Comparison of ENCODE assay signal across 21 cellular contexts in genomic region chr7:135799881-135800280, GRCh38. TPM values are rescaled to one million over a fixed set of nuclear protein-coding genes. Genes with fewer than 3 reads are reported as not detected.
DNase-seq lines count a peak whose midpoint lies in the region; ATAC-seq, FAIRE-seq and TF ChIP-seq lines count a peak whose summit lies in the region.
"Had no signal": no experiment of that assay in that cellular context is flagged by ENCODE, and none has a peak within 500 bp of the region (broad histone marks: within the 10 kb centered on the region; RNA-seq: fewer than 3 reads in every experiment).

No MANE protein-coding gene starts in this region.

- POLR2A ChIA-PET in K562 (lab: Yijun Ruan, JAX): no interaction called here

- CTCF ChIA-PET in K562 (lab: Yijun Ruan, JAX; ENCODE audit: low intra/inter-chr PET ratio): interaction anchor here (4.0 kb wide), 1 partner anchor 209 kb away, joined by 68 read pairs; no protein-coding TSS in a partner anchor

- H2AFZ ChIP-seq in K562 (ENCODE audit: low read depth, low read length) (no peak overlapping the region), smooth muscle cell (ENCODE audit: low read depth) (peak overlapping the region; percentile 97)

- H3K27me3 ChIP-seq in K562 (ENCODE audit: control insufficient read depth in 2 of 2, insufficient read depth in 2 of 2, low read length in 2 of 2) (peaks cover 13 to 27% of the 10 kb centered on the region in 2 experiments; a peak in 4 of 5 replicates), smooth muscle cell (ENCODE audit: low read depth) (no peaks in the 10 kb centered on the region), breast epithelium (no peaks in the 10 kb centered on the region)
- H3K27me3 ChIP-seq: BE2C, SJSA1 had no signal

- H3K4me3 Mint-ChIP-seq in HFFc6: no peak overlapping the region
- H3K4me3 Mint-ChIP-seq: CD4-positive, alpha-beta memory T cell had no signal

- H3K36me3 ChIP-seq in K562 (ENCODE audit: control insufficient read depth, insufficient read depth, low read length) (no peaks in the 10 kb centered on the region), smooth muscle cell (ENCODE audit: low read depth) (no peaks in the 10 kb centered on the region), breast epithelium (no peaks in the 10 kb centered on the region)
- H3K36me3 ChIP-seq: BE2C, SJSA1 had no signal

- H3K27ac ChIP-seq in K562 (ENCODE audit: extremely low read depth, low read depth, low read length) (no peak overlapping the region), smooth muscle cell (ENCODE audit: low read depth) (no peak overlapping the region), breast epithelium (no peak overlapping the region)
- H3K27ac ChIP-seq: SJSA1 had no signal

- H3K4me2 ChIP-seq in K562 (ENCODE audit: insufficient read depth, low read length) (no peak overlapping the region), smooth muscle cell (no peak overlapping the region)

- in situ Hi-C loops in K562 (cut with MboI): loop anchor here (5.0 to 25.0 kb wide), 5 partner anchors 207 to 1795 kb away; partner anchors contain the start of gene CHRM2

- ATAC-seq in K562 (no peak), GM18519 (IDR thresholded peaks at IDR 0.05; ENCODE audit: low FRiP score, unreplicated experiment) (no peak)
- ATAC-seq: HepG2 had no signal

- H3K4me3 ChIP-seq in K562 (no peak overlapping the region), smooth muscle cell (no peak overlapping the region), breast epithelium (no peak overlapping the region)
- H3K4me3 ChIP-seq: SJSA1 had no signal

- H3K9me3 Mint-ChIP-seq in HFFc6: no peaks in the 10 kb centered on the region
- H3K9me3 Mint-ChIP-seq: CD4-positive, alpha-beta memory T cell had no signal

- H3K9me1 ChIP-seq in K562 (ENCODE audit: control insufficient read depth, insufficient read depth, low read length): no peaks in the 10 kb centered on the region

- BruUV-seq in K562 (replicated peaks; lab: Mats Ljungman, UMichigan): no TSS peak

- H3K27ac Mint-ChIP-seq in HFFc6: no peak overlapping the region
- H3K27ac Mint-ChIP-seq: CD4-positive, alpha-beta memory T cell had no signal

- H4K20me1 ChIP-seq in K562 (replicated peaks; ENCODE audit: control insufficient read depth, insufficient read depth, low read length) (no peaks in the 10 kb centered on the region), smooth muscle cell (ENCODE audit: low read depth) (no peaks in the 10 kb centered on the region)

- no peak for TF ChIP-seq EP300 in K562 (IDR thresholded peaks at IDR 0.05; ENCODE audit: low read length)

- H3K4me1 ChIP-seq in K562 (replicated peaks in 1 of 2; ENCODE audit: control insufficient read depth in 2 of 2, insufficient read depth in 2 of 2, low read length in 2 of 2) (peaks cover 6 to 10% of the 10 kb centered on the region in 2 experiments; a peak in 3 of 5 replicates), smooth muscle cell (ENCODE audit: low read depth) (no peaks in the 10 kb centered on the region), breast epithelium (no peaks in the 10 kb centered on the region)

- TF ChIP-seq POLR2A in K562 (conservative IDR thresholded peaks at IDR 0.05) (no peak), breast epithelium (IDR thresholded peaks at IDR 0.05) (no peak)

- no peak for TF ChIP-seq RAD21 in K562 (CRISPR knock-in tag; conservative IDR thresholded peaks at IDR 0.05 in 1 of 2, IDR thresholded peaks at IDR 0.05 in 1 of 2)

- intact Hi-C loops in K562 (cut with micrococcal nuclease): loop anchor here (2.0 to 10.0 kb wide), 7 partner anchors 132 to 685 kb away; no protein-coding TSS in a partner anchor
- intact Hi-C loops in breast epithelium (cut with DNase I; ENCODE audit: low total_unique reads): loop anchor here (10.0 kb wide), 1 partner anchor 135 kb away; the partner anchor contains the start of gene STMP1

- H3K79me2 ChIP-seq in K562 (ENCODE audit: control insufficient read depth, insufficient read depth, low read length) (no peaks in the 10 kb centered on the region), smooth muscle cell (ENCODE audit: low read depth) (no peaks in the 10 kb centered on the region)

- H3K4me1 Mint-ChIP-seq in HFFc6 (ENCODE audit: low read depth): peaks cover 41% of the 10 kb centered on the region

- no peaks in the 10 kb centered on the region for H3K36me3 Mint-ChIP-seq in HFFc6 (ENCODE audit: low read depth)
- H3K36me3 Mint-ChIP-seq: CD4-positive, alpha-beta memory T cell had no signal

- TF ChIP-seq CTCF in HFFc6 (IDR thresholded peaks at IDR 0.05): peak; percentile 57
- no peak for TF ChIP-seq CTCF in K562 (IDR thresholded peaks at IDR 0.05 in 2 of 3, conservative IDR thresholded peaks at IDR 0.05 in 1 of 3; ENCODE audit: insufficient read depth in 2 of 3, low read depth in 1 of 3, low read length in 3 of 3)
- TF ChIP-seq CTCF in smooth muscle cell (IDR thresholded peaks at IDR 0.05; ENCODE audit: borderline replicate concordance, insufficient read depth, poor library complexity, severe bottlenecking): no peak
- no peak for TF ChIP-seq CTCF in breast epithelium (IDR thresholded peaks at IDR 0.05)

- peaks cover 2% of the 10 kb centered on the region for H3K27me3 Mint-ChIP-seq in HFFc6 (ENCODE audit: insufficient read depth)

- no peaks in the 10 kb centered on the region for H3K9me3 ChIP-seq in K562 (replicated peaks; ENCODE audit: control insufficient read depth, insufficient read depth, low read depth, low read length)
- no peaks in the 10 kb centered on the region for H3K9me3 ChIP-seq in smooth muscle cell (replicated peaks; ENCODE audit: low read depth)
- no peaks in the 10 kb centered on the region for H3K9me3 ChIP-seq in breast epithelium
- H3K9me3 ChIP-seq: BE2C, SJSA1 had no signal

- DNase-seq in ELR (ENCODE audit: low read depth) (peak; percentile 42), HFFc6 (no peak), K562 (ENCODE audit: extremely low read depth in 1 of 4, low spot score in 3 of 4) (no peak), smooth muscle cell (lab: John Stamatoyannopoulos, UW; ENCODE audit: unreplicated experiment) (no peak), breast epithelium (ENCODE audit: low spot score in 2 of 2) (no peak), inferior parietal cortex (ENCODE audit: extremely low spot score) (no peak)
- DNase-seq: BE2C; Calu3; CD4-positive, alpha-beta memory T cell; DMS79 treated with DMSO at 0.1 percent for 48 hours; GF-D8; Kasumi-1; MV-4-11; NCI-H1436; NCI-H2029 treated with DMSO at 0.1 percent for 48 hours; NCI-H510A; NCI-H82 had no signal

- H3K9ac ChIP-seq in K562 (ENCODE audit: insufficient read depth in 1 of 2, low read depth in 2 of 2, low read length in 2 of 2) (no peak overlapping the region), smooth muscle cell (ENCODE audit: low read depth) (no peak overlapping the region)

- WGBS in K562 (ENCODE audit: insufficient coverage, low coverage, missing lambda C conversion rate): 1% methylated on average over 3 of the region's 3 CpGs
- WGBS in smooth muscle cell (ENCODE audit: low lambda C conversion rate): 94% methylated on average over 3 of the region's 3 CpGs

- H3F3A ChIP-seq in smooth muscle cell (ENCODE audit: low read depth): no peaks in the 10 kb centered on the region

- no peak for FAIRE-seq in K562 (lab: Jason Lieb, UNC)
- FAIRE-seq: GM12892, HepG2 had no signal

TF ChIP-seq in K562, 482 proteins besides CTCF, POLR2A, EP300 and RAD21 (continues in another document):
- TF ChIP-seq RBM25 (IDR thresholded peaks at IDR 0.05; ENCODE audit: low read depth, low read length, severe bottlenecking) (peak; percentile 13), ZEB2 (IDR thresholded peaks at IDR 0.05) (no peak), CAMTA2 (CRISPR knock-in tag; conservative IDR thresholded peaks at IDR 0.05) (no peak)

RNA-seq across cellular contexts. Expression of gene FAM180A, which starts 51.3 kb away (rescaled TPM):
- 10 to 100 TPM in 5 of 6 experiments, 1 to 10 TPM in 1; 5.6 to 61.9 (median 53.3) TPM for total RNA-seq in HFFc6 (2021; fragmentation: NEBNext Ultra II Directional; extraction: Animal tissue kit (Norgen Biotek cat#: 25700))
- total RNA-seq in K562 (2011; cell fraction: chromatin; rRNA removed; ENCODE audit: low replicate concordance): not detected in 2 replicates
- not detected in 2 replicates for total RNA-seq in K562 (2011; cell fraction: nucleolus; rRNA removed)
- total RNA-seq in K562 (2011; cell fraction: nucleoplasm; rRNA removed): not detected in 2 replicates
- total RNA-seq in K562 (2014; rRNA removed) (not detected in 2 replicates), K562 (2014; rRNA removed; fragmentation: Illumina TruSeq; extraction: Trizol) (not detected in 2 replicates), K562 (2015; rRNA removed; fragmentation: Illumina TruSeq; extraction: Trizol) (not detected in 2 replicates), K562 (2021) (not detected in 2 replicates), smooth muscle cell (not detected in 2 replicates), breast epithelium (10 to 100 TPM in 1 of 3 donors, 1 to 10 TPM in 2; 5.2 to 11.9 (median 9.1) TPM)
- polyA plus RNA-seq in K562 (2011; rRNA removed) (not detected in 2 replicates), K562 (2014; fragmentation: Illumina TruSeq; extraction: Trizol) (not detected in 2 replicates), K562 (2014; fragmentation: Nextera tagmentation; extraction: Ambion mirVana) (not detected), K562 (2014; rRNA removed) (not detected in 2 replicates), smooth muscle cell (0.14 and 0.26 TPM in 2 replicates)
- polyA plus RNA-seq in K562 (2011; cell fraction: cytosol; rRNA removed): not detected in 2 replicates
- not detected in 2 replicates for polyA plus RNA-seq in K562 (2011; cell fraction: nucleus; rRNA removed)
- polyA plus RNA-seq in K562 (2012): 0.07 TPM in 1 of 2 replicates, not detected in the other
- not detected in 2 replicates for polyA minus RNA-seq in K562 (2011; rRNA and poly(A)+ RNA removed)
- polyA minus RNA-seq in K562 (2011; cell fraction: cytosol; rRNA and poly(A)+ RNA removed): not detected in 2 replicates
- not detected in 2 replicates for polyA minus RNA-seq in K562 (2011; cell fraction: nucleus; rRNA and poly(A)+ RNA removed)
- total RNA-seq: Calu3; CD4-positive, alpha-beta memory T cell; HepG2 had no signal
- polyA plus RNA-seq: CD4-positive, alpha-beta memory T cell; HepG2 had no signal
